20 cellular contexts compared by ENCODE assay signal in the genomic region with DNA sequence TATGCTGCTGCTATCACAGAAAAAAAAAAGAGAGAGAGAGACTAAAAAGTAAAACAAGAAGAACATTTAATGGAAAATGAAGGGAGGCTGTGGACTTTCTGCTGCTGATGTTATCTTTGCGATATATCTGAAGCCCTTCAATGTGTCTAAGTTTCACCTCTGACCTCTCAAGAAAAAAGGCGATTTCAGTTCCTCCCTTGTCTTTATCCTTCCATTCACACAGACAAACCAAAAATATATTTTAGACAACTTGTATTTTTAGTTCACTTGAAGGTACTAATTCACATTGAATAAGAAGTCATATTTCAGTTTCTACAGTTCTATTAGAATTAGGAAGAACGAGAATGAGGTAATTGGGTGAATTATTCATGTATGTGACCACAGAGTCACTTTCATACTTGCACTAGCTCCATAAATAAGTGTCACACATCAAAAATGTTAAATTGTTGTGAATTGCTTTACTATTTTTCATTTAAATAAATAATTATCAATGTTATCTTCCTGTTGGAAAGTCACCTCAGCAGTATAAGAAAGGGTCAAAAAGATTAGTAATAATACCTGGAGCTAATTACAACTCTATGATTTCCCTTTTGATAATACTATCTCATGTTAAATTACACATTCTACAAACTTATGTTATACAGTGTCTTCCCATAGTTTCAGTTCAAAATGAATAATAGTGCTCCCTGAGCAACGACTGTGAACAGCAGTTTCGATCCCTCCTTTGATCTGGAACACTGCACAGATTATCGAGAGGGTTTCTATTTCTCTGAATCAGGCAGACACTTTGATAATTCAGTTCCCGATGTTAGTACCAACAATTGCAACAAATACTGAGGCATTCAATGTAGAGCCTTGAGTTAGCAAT.
A peak's percentile ranks its signal among the peaks of the same experiment; 100 is the strongest.
DNase-seq lines count a peak whose midpoint lies in the region; FAIRE-seq and TF ChIP-seq lines count a peak whose summit lies in the region.
"Had no signal": no experiment of that assay in that cellular context is flagged by ENCODE, and none has a peak within 500 bp of the region (broad histone marks: within the 10 kb centered on the region; RNA-seq: fewer than 3 reads in every experiment).

No MANE protein-coding gene starts in this region.

- no peaks in the 10 kb centered on the region for H3K27me3 Mint-ChIP-seq in neural crest cell (ENCODE audit: low read depth)
- H3K27me3 Mint-ChIP-seq: CD4-positive, CD25-positive, alpha-beta regulatory T cell had no signal

- H3K4me3 Mint-ChIP-seq in neural crest cell, result no peak overlapping the region
- H3K4me3 Mint-ChIP-seq: CD4-positive, CD25-positive, alpha-beta regulatory T cell; CD8-positive, alpha-beta memory T cell; GM23338; HFFc6 had no signal

- DNase-seq in GM12891 (ENCODE audit: insufficient read length, low spot score) (no peak), MV-4-11 (lab: John Stamatoyannopoulos, UW) (peak; percentile 26), neural crest cell (ENCODE audit: low read depth, low spot score) (no peak), D341Med (ENCODE audit: low spot score) (no peak), NCI-H1436 treated with DMSO at 0.1 percent for 48 hours (lab: John Stamatoyannopoulos, UW) (no peak)
- DNase-seq in stimulated activated CD4-positive, alpha-beta T cell treated with anti-CD3 and anti-CD28 coated beads, Interleukin-2, amount 100 ng/mL, for 24 hours, result no peak
- DNase-seq: ACHN; BE2C; C1 segment of cervical spinal cord; CD4-positive, CD25-positive, alpha-beta regulatory T cell; CD8-positive, alpha-beta memory T cell; COR-L47; HFFc6; Kasumi-1; KG1 had no signal

- peak overlapping the region; percentile 76 for H3K27ac ChIP-seq in VCaP

- peak overlapping the region; percentile 9 for H3K27ac Mint-ChIP-seq in neural crest cell (ENCODE audit: unreplicated experiment)
- H3K27ac Mint-ChIP-seq: CD4-positive, CD25-positive, alpha-beta regulatory T cell; GM23338; HFFc6 had no signal

- no peaks in the 10 kb centered on the region for H3K36me3 Mint-ChIP-seq in neural crest cell (ENCODE audit: low read depth)
- H3K36me3 Mint-ChIP-seq: CD4-positive, CD25-positive, alpha-beta regulatory T cell; CD8-positive, alpha-beta memory T cell had no signal

- FAIRE-seq in GM12891 (lab: Jason Lieb, UNC), result no peak
- FAIRE-seq: D721Med, G401.6, H54 had no signal

- H3K4me1 Mint-ChIP-seq in neural crest cell, result peaks cover 28% of the 10 kb centered on the region
- H3K4me1 Mint-ChIP-seq: CD4-positive, CD25-positive, alpha-beta regulatory T cell; CD8-positive, alpha-beta memory T cell; GM23338 had no signal

- no peak for TF ChIP-seq CTCF in VCaP (conservative IDR thresholded peaks at IDR 0.05)
- no peak for TF ChIP-seq CTCF in neural crest cell (conservative IDR thresholded peaks at IDR 0.05)

- no peak for TF ChIP-seq POLR2A in GM12891 (IDR thresholded peaks at IDR 0.05; ENCODE audit: low read depth, low read length)

- H3K9me3 Mint-ChIP-seq in neural crest cell, result no peaks in the 10 kb centered on the region
- H3K9me3 Mint-ChIP-seq: GM23338, HFFc6 had no signal

TF ChIP-seq in GM12891, 5 proteins besides CTCF, POLR2A, EP300 and RAD21:
- TF ChIP-seq SPI1 (IDR thresholded peaks at IDR 0.05; ENCODE audit: low read depth, low read length) (peak; percentile 62; the same call in 1 of the 2 replicates), TAF1 (IDR thresholded peaks at IDR 0.05; ENCODE audit: low read depth, low read length) (no peak), POLR2AphosphoS5 (IDR thresholded peaks at IDR 0.05; ENCODE audit: low read depth, low read length) (no peak)
